Comparison of ENCODE assay signal across 35 cellular contexts in the genomic region with DNA sequence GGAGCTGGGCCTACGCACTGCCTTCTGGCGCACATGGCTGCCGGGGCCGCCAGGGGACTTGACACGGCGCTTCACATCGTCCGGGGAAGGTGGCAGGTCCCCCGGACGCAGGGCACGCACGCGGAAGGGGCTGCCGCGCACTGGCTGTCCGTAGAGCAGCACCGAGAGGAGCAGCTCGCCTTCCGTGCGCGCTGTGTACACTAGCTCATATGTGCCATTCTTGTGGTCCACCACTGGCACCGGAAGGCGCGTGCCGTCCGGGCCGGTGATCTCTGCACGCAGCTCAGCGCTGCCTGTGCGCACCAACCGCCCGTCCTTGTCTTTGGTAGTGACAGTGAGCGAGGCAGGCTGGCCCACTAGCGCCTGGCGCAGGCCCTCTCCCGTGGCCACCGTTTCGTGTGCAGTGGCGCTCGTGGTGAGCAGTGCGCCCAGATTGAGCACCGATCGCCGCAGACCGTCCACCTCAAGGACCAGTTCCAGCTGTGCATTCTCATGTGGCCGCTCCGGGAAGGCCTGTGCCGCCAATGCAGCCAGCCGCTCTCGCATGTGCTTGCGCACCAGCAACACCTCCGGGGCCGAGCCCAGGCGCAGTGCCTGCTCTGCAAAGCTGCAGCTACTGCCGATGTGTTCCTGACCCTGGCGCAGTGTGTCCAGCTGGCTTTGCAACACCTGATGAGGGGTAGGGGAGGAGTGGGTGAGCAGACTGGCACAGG. TPM values are rescaled to one million over a fixed set of nuclear protein-coding genes. Genes with fewer than 3 reads are reported as not detected.
"Had no signal": no experiment of that assay in that cellular context is flagged by ENCODE, and none has a peak within 500 bp of the region (broad histone marks: within the 10 kb centered on the region; RNA-seq: fewer than 3 reads in every experiment).

No MANE protein-coding gene starts in this region.

- H3K27me3 ChIP-seq: adrenal gland, body of pancreas, brain microvascular endothelial cell, breast epithelium had no signal

- H3K4me1 ChIP-seq: adrenal gland, breast epithelium had no signal

- H3K27ac ChIP-seq: adrenal gland, body of pancreas, brain microvascular endothelial cell, breast epithelium, VCaP had no signal

- DNase-seq: activated B cell treated with CpG ODN at 0.5 μM for 24 hours; activated CD4-positive, alpha-beta memory T cell treated with anti-CD3 and anti-CD28 coated beads for 36 hours; activated CD4-positive, alpha-beta T cell treated with anti-CD3 and anti-CD28 coated beads for 4 hours; activated CD4-positive, alpha-beta T cell treated with anti-CD3 and anti-CD28 coated beads, Interleukin-2, amount 10 ng/mL, durations not matched to agents 24 days and 14 days; activated CD4-positive, alpha-beta T cell treated with anti-CD3 and anti-CD28 coated beads, Interleukin-2, amount 50 U/mL, for 1 hour; activated CD4-positive, alpha-beta T cell treated with anti-CD3 and anti-CD28 coated beads, Interleukin-2, amount 50 U/mL, for 4 hours; activated CD4-positive, CD25-positive, alpha-beta regulatory T cell treated with anti-CD3 and anti-CD28 coated beads, Interleukin-2, amount 50 U/mL, for 72 hours; activated CD8-positive, alpha-beta memory T cell treated with anti-CD3 and anti-CD28 coated beads, Interleukin-2, amount 50 U/mL, for 4 hours; activated CD8-positive, alpha-beta T cell treated with anti-CD3 and anti-CD28 coated beads for 36 hours; activated effector memory CD4-positive, alpha-beta T cell treated with anti-CD3 and anti-CD28 coated beads, Interleukin-2, amount 50 U/mL, for 16 hours; activated gamma-delta T cell treated with Interleukin-2 at 50 U/mL for 16 hours; activated naive CD4-positive, alpha-beta T cell; activated naive CD4-positive, alpha-beta T cell treated with anti-CD3 and anti-CD28 coated beads for 36 hours; activated naive CD4-positive, alpha-beta T cell treated with anti-CD3 and anti-CD28 coated beads, Interleukin-2, amount 50 U/mL, for 16 hours; activated naive CD8-positive, alpha-beta T cell treated with anti-CD3 and anti-CD28 coated beads for 36 hours; activated T-cell treated with anti-CD3 and anti-CD28 coated beads for 4 hours; activated T-cell treated with anti-CD3 and anti-CD28 coated beads, Interleukin-2, amount 50 U/mL, for 1 hour; activated T-cell treated with anti-CD3 and anti-CD28 coated beads, Interleukin-2, amount 50 U/mL, for 4 hours; activated T-cell treated with anti-CD3 and anti-CD28 coated beads, Interleukin-2, amount 50 U/mL, for 72 hours; adrenal gland; amniotic stem cell; body of pancreas; brain microvascular endothelial cell; central memory CD4-positive, alpha-beta T cell; T-helper 1 cell; T-helper 2 cell; T-helper 9 cell had no signal

- ATAC-seq: activated CD8-positive, alpha-beta T cell treated with anti-CD3 and anti-CD28 coated beads for 36 hours; activated naive CD4-positive, alpha-beta T cell treated with anti-CD3 and anti-CD28 coated beads, Interleukin-2, amount 50 U/mL, for 72 hours; activated T-cell treated with anti-CD3 and anti-CD28 coated beads, Interleukin-2, amount 50 U/mL, for 4 hours; activated T-cell treated with anti-CD3 and anti-CD28 coated beads, Interleukin-2, amount 50 U/mL, for 72 hours; activated T-helper 17 cell treated with anti-CD3 and anti-CD28 coated beads, Interleukin-2, amount 50 U/mL, for 72 hours; body of pancreas had no signal

- H3K9me3 ChIP-seq: adrenal gland, body of pancreas, breast epithelium had no signal

- H3K4me3 ChIP-seq: adrenal gland, body of pancreas, breast epithelium had no signal

- FAIRE-seq: astrocyte, TTC549 had no signal

RNA-seq across cellular contexts. Expression of a gene that starts 15.7 kb away (rescaled TPM):
- total RNA-seq: activated CD4-positive, alpha-beta T cell treated with anti-CD3 and anti-CD28 coated beads, Interleukin-2, amount 10 ng/mL, durations not matched to agents 24 days and 14 days; activated CD8-positive, alpha-beta memory T cell treated with anti-CD3 and anti-CD28 coated beads for 36 hours; activated CD8-positive, alpha-beta T cell treated with anti-CD3 and anti-CD28 coated beads for 36 hours; activated naive CD8-positive, alpha-beta T cell treated with anti-CD3 and anti-CD28 coated beads for 36 hours; activated T-helper 1 cell treated with anti-CD3 and anti-CD28 coated beads, Interleukin-12 subunit alpha, Interleukin-12 subunit beta, Interleukin-2, Interleukin-4 antibody, amounts not matched to agents 30 ng/mL and 10 ng/mL and 1 ng/mL, durations not matched to agents 14 hours and 24 hours and 36 hours had no signal
